In genomic region chr18:21704603-21705364, GRCh38 we compare ENCODE assay signal across 8 cellular contexts. TPM values are rescaled to one million over a fixed set of nuclear protein-coding genes. Genes with fewer than 3 reads are reported as not detected.
DNase-seq lines count a peak whose midpoint lies in the region; TF ChIP-seq lines count a peak whose summit lies in the region.

A gene with protein sequence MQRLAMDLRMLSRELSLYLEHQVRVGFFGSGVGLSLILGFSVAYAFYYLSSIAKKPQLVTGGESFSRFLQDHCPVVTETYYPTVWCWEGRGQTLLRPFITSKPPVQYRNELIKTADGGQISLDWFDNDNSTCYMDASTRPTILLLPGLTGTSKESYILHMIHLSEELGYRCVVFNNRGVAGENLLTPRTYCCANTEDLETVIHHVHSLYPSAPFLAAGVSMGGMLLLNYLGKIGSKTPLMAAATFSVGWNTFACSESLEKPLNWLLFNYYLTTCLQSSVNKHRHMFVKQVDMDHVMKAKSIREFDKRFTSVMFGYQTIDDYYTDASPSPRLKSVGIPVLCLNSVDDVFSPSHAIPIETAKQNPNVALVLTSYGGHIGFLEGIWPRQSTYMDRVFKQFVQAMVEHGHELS (minus strand): TSS chr18:21704774. CDS start chr18:21704665, 109 bp downstream.

- DNase-seq in GDM1 (lab: John Stamatoyannopoulos, UW) (peak; percentile 91), H9 (peak; percentile 92), MG63 (peak; percentile 91), SIG-M5 treated with dmso at 0.1 percent for 504 hours (lab: John Stamatoyannopoulos, UW; ENCODE audit: unreplicated experiment) (peak; percentile 92), foreskin melanocyte (peak; percentile 81), substantia nigra (lab: John Stamatoyannopoulos, UW) (peak; percentile 53 to 95 (median 87))
- DNase-seq in activated gamma-delta T cell treated with anti-CD3 and anti-CD28 coated beads, Interleukin-2, amount 50 U/mL, for 16 hours (ENCODE audit: low read depth) = peak; percentile 84

- H3K14ac ChIP-seq in H9 (ENCODE audit: insufficient read depth, low read length) = peak within 1 kb of the TSS; percentile 88

- peaks cover 10 to 14% of the 10 kb centered on the region in 2 experiments for H3K9me3 Mint-ChIP-seq in H9

- no peak within 1 kb of the TSS for H3K4ac ChIP-seq in H9 (ENCODE audit: low read depth, low read length)

- no peak within 1 kb of the TSS for H2BK120ac ChIP-seq in H9 (ENCODE audit: low read depth, low read length, poor library complexity, severe bottlenecking)

- H2BK20ac ChIP-seq in H9 (ENCODE audit: low read depth, low read length, poor library complexity, severe bottlenecking) = no peak within 1 kb of the TSS

- H3K4me3 Mint-ChIP-seq in H9 = peak within 1 kb of the TSS; percentile 83 to 93

- no peak within 1 kb of the TSS for H3K27ac ChIP-seq in H9 (ENCODE audit: insufficient read length, low read depth, low read length)
- H3K27ac ChIP-seq in neutrophil = peak within 1 kb of the TSS; percentile 88
- H3K27ac ChIP-seq in substantia nigra (ENCODE audit: low read depth, low read length, poor library complexity, severe bottlenecking) = peak within 1 kb of the TSS; percentile 75

- peak within 1 kb of the TSS; percentile 99 for H3K4me2 ChIP-seq in H9 (ENCODE audit: insufficient read depth, insufficient read length, low read length)

- no peak within 1 kb of the TSS for H2BK12ac ChIP-seq in H9 (ENCODE audit: insufficient read length, low read depth, low read length)

- peaks cover 6% of the 10 kb centered on the region for H3K23me2 ChIP-seq in H9 (ENCODE audit: insufficient read length, low read depth, low read length, poor library complexity, severe bottlenecking)

- no peak within 1 kb of the TSS for H3K56ac ChIP-seq in H9 (ENCODE audit: insufficient read length, low read depth, low read length)

- no peak within 1 kb of the TSS for H2BK5ac ChIP-seq in H9 (ENCODE audit: insufficient read length, low read length)

- no peak within 1 kb of the TSS for H4K91ac ChIP-seq in H9 (ENCODE audit: insufficient read length, low read depth, low read length)

- peak within 1 kb of the TSS; percentile 61 for H3K4me3 ChIP-seq in MG63
- H3K4me3 ChIP-seq in neutrophil (ENCODE audit: low read depth in 1 of 2, low read length in 1 of 2) = peak within 1 kb of the TSS; percentile 71 to 95

- no peak within 1 kb of the TSS for H2AK5ac ChIP-seq in H9 (ENCODE audit: insufficient read length, low read length)

- H3K9ac ChIP-seq in H9 (ENCODE audit: extremely low read depth, insufficient read length, low read length) = peak within 1 kb of the TSS; percentile 66

- H3K4me1 ChIP-seq in H9 (ENCODE audit: insufficient read depth, low read length) = no peaks in the 10 kb centered on the region
- H3K4me1 ChIP-seq in neutrophil (ENCODE audit: control insufficient read depth in 1 of 2, insufficient read depth in 1 of 2, low read depth in 1 of 2, low read length in 1 of 2) = peaks cover 20 to 31% of the 10 kb centered on the region in 2 experiments

- H3K27ac Mint-ChIP-seq in H9 = peak within 1 kb of the TSS in 2 of 3 experiments; percentile 62 to 75; a peak in 4 of 7 replicates

- H3K27me3 ChIP-seq in H9 (ENCODE audit: insufficient read depth, low read length) (no peaks in the 10 kb centered on the region), MG63 (no peaks in the 10 kb centered on the region), neutrophil (no peaks in the 10 kb centered on the region)

- peak within 1 kb of the TSS; percentile 24 for H2AFZ ChIP-seq in H9 (ENCODE audit: low read length)

- TF ChIP-seq CTCF in H9 (conservative IDR thresholded peaks at IDR 0.05) (peak; percentile 32), neutrophil (IDR thresholded peaks at IDR 0.05) (peak; percentile 93)

- H3K18ac ChIP-seq in H9 (ENCODE audit: insufficient read length, low read depth, low read length) = no peak within 1 kb of the TSS

- H3K4me1 Mint-ChIP-seq in H9 = peaks cover 13 to 22% of the 10 kb centered on the region in 2 experiments

- no peaks in the 10 kb centered on the region for H3K9me3 ChIP-seq in H9 (ENCODE audit: control insufficient read depth, low read depth, low read length)
- H3K9me3 ChIP-seq in MG63 = no peaks in the 10 kb centered on the region
- H3K9me3 ChIP-seq in neutrophil = no peaks in the 10 kb centered on the region

- H2BK15ac ChIP-seq in H9 (ENCODE audit: low read depth, low read length) = no peak within 1 kb of the TSS

- H3K79me2 ChIP-seq in H9 (ENCODE audit: insufficient read depth, low read length) = no peaks in the 10 kb centered on the region

- peaks cover 11 to 26% (median 25%) of the 10 kb centered on the region in 3 experiments for H3K36me3 Mint-ChIP-seq in H9 (ENCODE audit: insufficient read depth in 1 of 3, low read depth in 3 of 3)

- WGBS in H9 (ENCODE audit: extremely low coverage, insufficient read length, low lambda C conversion rate) = no CpG with 5 or more reads among the region's 60 CpGs

- no peaks in the 10 kb centered on the region for H4K20me1 ChIP-seq in H9 (ENCODE audit: control insufficient read depth, insufficient read depth, insufficient read length)

- H4K8ac ChIP-seq in H9 (replicated peaks; ENCODE audit: insufficient read length, low read depth, low read length) = no peak within 1 kb of the TSS

- H3T11ph ChIP-seq in H9 (ENCODE audit: low read length) = no peak within 1 kb of the TSS

- H3K27me3 Mint-ChIP-seq in H9 (ENCODE audit: low read depth) = peaks cover 10% of the 10 kb centered on the region

- H4K5ac ChIP-seq in H9 (ENCODE audit: insufficient read length, low read depth, low read length) = no peak within 1 kb of the TSS

- no peak within 1 kb of the TSS for H3K23ac ChIP-seq in H9 (ENCODE audit: insufficient read length, low read depth, low read length)

- H3K36me3 ChIP-seq in MG63 = peaks cover 4% of the 10 kb centered on the region; the same call in 1 of the 2 replicates
- peaks cover 18% of the 10 kb centered on the region for H3K36me3 ChIP-seq in neutrophil

- no peaks in the 10 kb centered on the region for H3K79me1 ChIP-seq in H9 (ENCODE audit: insufficient read depth, low read depth, low read length, poor library complexity, severe bottlenecking)

RNA-seq across cellular contexts. Expression of the gene that starts here (rescaled TPM):
- 12.0 and 12.5 TPM in 2 replicates for total RNA-seq in H9 (2021)
- total RNA-seq in MG63 (2014; rRNA removed; shearing (Covaris generic); ENCODE audit: low replicate concordance) = 7.1 and 7.6 TPM in 2 replicates
